ENCODE assay signal across 1 cellular context in the genomic region with DNA sequence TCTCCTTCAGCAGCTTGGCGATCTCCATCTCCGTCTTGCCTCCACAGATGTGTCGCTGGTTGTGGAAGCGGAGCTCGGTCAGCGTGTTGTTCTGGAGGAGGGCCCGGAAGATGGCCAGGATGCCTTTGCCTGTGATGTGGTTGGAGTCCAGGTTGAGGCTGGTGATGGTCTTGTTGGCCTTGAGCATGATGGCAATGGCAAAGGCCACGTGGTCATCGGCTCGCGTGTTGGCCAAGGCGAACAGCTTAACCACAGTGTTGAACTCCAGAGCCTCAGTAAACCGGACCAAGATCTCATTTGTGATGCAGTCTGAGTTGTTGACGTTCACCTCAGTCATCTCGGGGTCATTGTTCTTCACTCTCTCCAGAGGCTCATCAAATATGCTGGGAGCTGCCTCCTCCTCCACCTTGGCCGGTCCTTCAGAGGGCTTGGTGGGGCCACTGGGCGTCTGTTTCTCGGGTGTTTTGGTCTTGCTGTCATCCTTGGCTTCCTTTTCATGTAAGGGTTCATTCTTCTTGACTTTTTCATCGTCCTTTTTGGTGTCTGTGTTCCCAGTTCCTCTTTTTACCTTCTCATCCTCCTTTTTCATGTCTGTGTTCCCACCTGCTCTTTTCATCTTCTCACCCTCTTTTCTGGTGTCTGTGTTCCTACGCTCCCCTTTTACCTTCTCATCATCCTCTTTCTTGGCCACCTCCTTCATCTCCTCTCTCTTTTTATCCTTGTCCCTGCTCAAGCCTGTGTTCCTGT.
A peak's percentile ranks its signal among the peaks of the same experiment; 100 is the strongest.
TF ChIP-seq lines count a peak whose summit lies in the region.

No MANE protein-coding gene starts in this region.

TF ChIP-seq in HepG2, 621 proteins besides CTCF, POLR2A, EP300 and RAD21:
- TF ChIP-seq IKZF1 (IDR thresholded peaks at IDR 0.05): no peak
- TF ChIP-seq, protein P1, sequence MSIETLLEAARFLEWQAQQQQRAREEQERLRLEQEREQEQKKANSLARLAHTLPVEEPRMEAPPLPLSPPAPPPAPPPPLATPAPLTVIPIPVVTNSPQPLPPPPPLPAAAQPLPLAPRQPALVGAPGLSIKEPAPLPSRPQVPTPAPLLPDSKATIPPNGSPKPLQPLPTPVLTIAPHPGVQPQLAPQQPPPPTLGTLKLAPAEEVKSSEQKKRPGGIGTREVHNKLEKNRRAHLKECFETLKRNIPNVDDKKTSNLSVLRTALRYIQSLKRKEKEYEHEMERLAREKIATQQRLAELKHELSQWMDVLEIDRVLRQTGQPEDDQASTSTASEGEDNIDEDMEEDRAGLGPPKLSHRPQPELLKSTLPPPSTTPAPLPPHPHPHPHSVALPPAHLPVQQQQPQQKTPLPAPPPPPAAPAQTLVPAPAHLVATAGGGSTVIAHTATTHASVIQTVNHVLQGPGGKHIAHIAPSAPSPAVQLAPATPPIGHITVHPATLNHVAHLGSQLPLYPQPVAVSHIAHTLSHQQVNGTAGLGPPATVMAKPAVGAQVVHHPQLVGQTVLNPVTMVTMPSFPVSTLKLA (IDR thresholded peaks at IDR 0.05): peak; percentile 62
